1 cellular context compared by ENCODE assay signal in the genomic region with DNA sequence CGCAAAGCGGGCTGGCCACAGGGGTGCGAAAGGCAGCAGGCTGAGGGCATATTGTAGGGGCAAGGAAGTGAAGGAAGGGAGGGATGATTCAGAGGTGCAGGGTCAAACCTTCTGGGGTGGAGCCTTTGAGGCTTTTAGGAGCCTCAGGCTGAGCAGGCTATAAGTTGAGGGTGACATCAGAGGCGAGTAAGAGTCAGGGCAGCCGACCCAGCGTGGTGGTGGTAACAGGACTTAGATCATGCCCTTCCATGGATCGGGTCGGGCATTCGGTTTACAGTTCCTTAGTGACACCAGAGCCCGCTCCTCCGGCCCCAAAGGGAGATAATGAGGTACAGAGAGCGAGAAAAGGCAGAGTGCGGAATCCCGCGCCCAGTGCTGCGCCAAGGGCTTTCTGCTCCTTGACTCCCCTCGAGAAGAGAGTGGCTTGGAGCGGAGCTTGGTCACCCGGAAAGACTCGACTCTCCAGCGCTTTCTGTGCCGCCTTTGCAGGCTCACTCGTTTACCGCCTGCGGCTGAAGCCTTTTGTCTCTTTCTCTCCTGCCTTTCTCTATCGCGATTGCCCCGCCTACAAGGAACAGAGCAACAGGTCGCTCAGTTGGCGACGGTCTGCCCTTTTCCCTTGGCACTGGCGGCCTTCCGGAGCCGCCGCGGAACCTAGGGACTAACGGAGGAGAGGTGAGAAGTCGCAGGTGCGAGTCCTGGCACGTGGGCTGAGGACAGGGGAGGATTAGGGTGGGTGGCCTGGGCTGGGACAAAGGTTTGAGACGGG.
TF ChIP-seq lines count a peak whose summit lies in the region.

No MANE protein-coding gene starts in this region.

TF ChIP-seq in GM12878, 131 proteins besides CTCF, POLR2A, EP300 and RAD21:
- peak; percentile 57; the same call in 1 of the 2 replicates for TF ChIP-seq ZBED1 (IDR thresholded peaks at IDR 0.05; ENCODE audit: borderline replicate concordance)
- peak; percentile 89 for TF ChIP-seq SUZ12 (IDR thresholded peaks at IDR 0.05; ENCODE audit: unreplicated experiment)
- TF ChIP-seq EZH2 (IDR thresholded peaks at IDR 0.05; ENCODE audit: borderline replicate concordance, control insufficient read depth, low read depth, low read length), result 0 out of 2 replicates have a peak, but pooled peaks have one; percentile 87
- TF ChIP-seq TCF3 (IDR thresholded peaks at IDR 0.05; ENCODE audit: borderline replicate concordance, insufficient read depth, low read depth, low read length), result no peak
- TF ChIP-seq, protein P1, sequence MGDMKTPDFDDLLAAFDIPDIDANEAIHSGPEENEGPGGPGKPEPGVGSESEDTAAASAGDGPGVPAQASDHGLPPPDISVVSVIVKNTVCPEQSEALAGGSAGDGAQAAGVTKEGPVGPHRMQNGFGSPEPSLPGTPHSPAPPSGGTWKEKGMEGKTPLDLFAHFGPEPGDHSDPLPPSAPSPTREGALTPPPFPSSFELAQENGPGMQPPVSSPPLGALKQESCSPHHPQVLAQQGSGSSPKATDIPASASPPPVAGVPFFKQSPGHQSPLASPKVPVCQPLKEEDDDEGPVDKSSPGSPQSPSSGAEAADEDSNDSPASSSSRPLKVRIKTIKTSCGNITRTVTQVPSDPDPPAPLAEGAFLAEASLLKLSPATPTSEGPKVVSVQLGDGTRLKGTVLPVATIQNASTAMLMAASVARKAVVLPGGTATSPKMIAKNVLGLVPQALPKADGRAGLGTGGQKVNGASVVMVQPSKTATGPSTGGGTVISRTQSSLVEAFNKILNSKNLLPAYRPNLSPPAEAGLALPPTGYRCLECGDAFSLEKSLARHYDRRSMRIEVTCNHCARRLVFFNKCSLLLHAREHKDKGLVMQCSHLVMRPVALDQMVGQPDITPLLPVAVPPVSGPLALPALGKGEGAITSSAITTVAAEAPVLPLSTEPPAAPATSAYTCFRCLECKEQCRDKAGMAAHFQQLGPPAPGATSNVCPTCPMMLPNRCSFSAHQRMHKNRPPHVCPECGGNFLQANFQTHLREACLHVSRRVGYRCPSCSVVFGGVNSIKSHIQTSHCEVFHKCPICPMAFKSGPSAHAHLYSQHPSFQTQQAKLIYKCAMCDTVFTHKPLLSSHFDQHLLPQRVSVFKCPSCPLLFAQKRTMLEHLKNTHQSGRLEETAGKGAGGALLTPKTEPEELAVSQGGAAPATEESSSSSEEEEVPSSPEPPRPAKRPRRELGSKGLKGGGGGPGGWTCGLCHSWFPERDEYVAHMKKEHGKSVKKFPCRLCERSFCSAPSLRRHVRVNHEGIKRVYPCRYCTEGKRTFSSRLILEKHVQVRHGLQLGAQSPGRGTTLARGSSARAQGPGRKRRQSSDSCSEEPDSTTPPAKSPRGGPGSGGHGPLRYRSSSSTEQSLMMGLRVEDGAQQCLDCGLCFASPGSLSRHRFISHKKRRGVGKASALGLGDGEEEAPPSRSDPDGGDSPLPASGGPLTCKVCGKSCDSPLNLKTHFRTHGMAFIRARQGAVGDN (IDR thresholded peaks at IDR 0.05), result no peak
